1 cellular context compared by ENCODE assay signal in genomic region chr6:134198093-134198492, GRCh38.
TF ChIP-seq lines count a peak whose summit lies in the region.

No MANE protein-coding gene starts in this region.

TF ChIP-seq in K562, 482 proteins besides CTCF, POLR2A, EP300 and RAD21 (continued from another document):
- no peak for TF ChIP-seq ZNF449 (CRISPR knock-in tag; IDR thresholded peaks at IDR 0.05)
- no peak for TF ChIP-seq E2F3 (CRISPR knock-in tag; IDR thresholded peaks at IDR 0.05)
- peak; percentile 58 to 66 for TF ChIP-seq FOXK2 (conservative IDR thresholded peaks at IDR 0.05 in 1 of 2, IDR thresholded peaks at IDR 0.05 in 1 of 2; ENCODE audit: low read depth in 2 of 2)
- no peak for TF ChIP-seq ZNF699 (CRISPR knock-in tag; IDR thresholded peaks at IDR 0.05; ENCODE audit: insufficient replicate concordance)
- no peak for TF ChIP-seq ARNT (IDR thresholded peaks at IDR 0.05)
- no peak for TF ChIP-seq ZNF224 (CRISPR knock-in tag; IDR thresholded peaks at IDR 0.05)
- no peak for TF ChIP-seq MEIS2 (IDR thresholded peaks at IDR 0.05; ENCODE audit: partially characterized antibody)
- TF ChIP-seq, protein P1, sequence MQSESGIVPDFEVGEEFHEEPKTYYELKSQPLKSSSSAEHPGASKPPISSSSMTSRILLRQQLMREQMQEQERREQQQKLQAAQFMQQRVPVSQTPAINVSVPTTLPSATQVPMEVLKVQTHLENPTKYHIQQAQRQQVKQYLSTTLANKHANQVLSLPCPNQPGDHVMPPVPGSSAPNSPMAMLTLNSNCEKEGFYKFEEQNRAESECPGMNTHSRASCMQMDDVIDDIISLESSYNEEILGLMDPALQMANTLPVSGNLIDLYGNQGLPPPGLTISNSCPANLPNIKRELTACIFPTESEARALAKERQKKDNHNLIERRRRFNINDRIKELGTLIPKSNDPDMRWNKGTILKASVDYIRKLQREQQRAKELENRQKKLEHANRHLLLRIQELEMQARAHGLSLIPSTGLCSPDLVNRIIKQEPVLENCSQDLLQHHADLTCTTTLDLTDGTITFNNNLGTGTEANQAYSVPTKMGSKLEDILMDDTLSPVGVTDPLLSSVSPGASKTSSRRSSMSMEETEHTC (IDR thresholded peaks at IDR 0.05): no peak
- TF ChIP-seq CEBPB (tag; IDR thresholded peaks at IDR 0.05): no peak
- no peak for TF ChIP-seq ZZZ3 (IDR thresholded peaks at IDR 0.05)
- TF ChIP-seq NEUROD1 (IDR thresholded peaks at IDR 0.05; ENCODE audit: borderline replicate concordance, low read depth, low read length, partially characterized antibody): no peak
- TF ChIP-seq NR3C1 (CRISPR knock-in tag; IDR thresholded peaks at IDR 0.05): no peak
- TF ChIP-seq HMBOX1 (IDR thresholded peaks at IDR 0.05): peak; percentile 84
- no peak for TF ChIP-seq ZSCAN32 (CRISPR knock-in tag; IDR thresholded peaks at IDR 0.05)
- TF ChIP-seq, protein P2, sequence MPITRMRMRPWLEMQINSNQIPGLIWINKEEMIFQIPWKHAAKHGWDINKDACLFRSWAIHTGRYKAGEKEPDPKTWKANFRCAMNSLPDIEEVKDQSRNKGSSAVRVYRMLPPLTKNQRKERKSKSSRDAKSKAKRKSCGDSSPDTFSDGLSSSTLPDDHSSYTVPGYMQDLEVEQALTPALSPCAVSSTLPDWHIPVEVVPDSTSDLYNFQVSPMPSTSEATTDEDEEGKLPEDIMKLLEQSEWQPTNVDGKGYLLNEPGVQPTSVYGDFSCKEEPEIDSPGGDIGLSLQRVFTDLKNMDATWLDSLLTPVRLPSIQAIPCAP (CRISPR knock-in tag; IDR thresholded peaks at IDR 0.05; ENCODE audit: borderline replicate concordance): no peak
- no peak for TF ChIP-seq ZNF282 (CRISPR knock-in tag; IDR thresholded peaks at IDR 0.05)
- peak; percentile 51; the same call in 1 of the 2 replicates for TF ChIP-seq LEF1 (IDR thresholded peaks at IDR 0.05)
- peak; percentile 58; the same call in 1 of the 2 replicates for TF ChIP-seq TAL1 (IDR thresholded peaks at IDR 0.05)
- no peak for TF ChIP-seq NFE2 (IDR thresholded peaks at IDR 0.05; ENCODE audit: low read depth)
- TF ChIP-seq RFX7 (CRISPR knock-in tag; IDR thresholded peaks at IDR 0.05): no peak
- TF ChIP-seq ATF6 (CRISPR knock-in tag; IDR thresholded peaks at IDR 0.05): no peak
- TF ChIP-seq MEF2A (IDR thresholded peaks at IDR 0.05; ENCODE audit: control insufficient read depth, low read depth, low read length): no peak
